7 cellular contexts compared by ENCODE assay signal in genomic region chr5:169495252-169495548, GRCh38.
"Had no signal": no experiment of that assay in that cellular context is flagged by ENCODE, and none has a peak within 500 bp of the region (broad histone marks: within the 10 kb centered on the region; RNA-seq: fewer than 3 reads in every experiment).

No MANE protein-coding gene starts in this region.

- DNase-seq: GOT3, H9, HCEC 1CT, IMR-90, KG1 had no signal

- H3K27ac ChIP-seq: GM23248 had no signal

- ATAC-seq: K562 had no signal

- H3K4me3 ChIP-seq: GM23248, K562 had no signal

- H3K9ac ChIP-seq: GM23248 had no signal
